In genomic region chrX:135185795-135186443, GRCh38 we compare ENCODE assay signal across 9 cellular contexts. TPM values are rescaled to one million over a fixed set of nuclear protein-coding genes. Genes with fewer than 3 reads are reported as not detected.
DNase-seq lines count a peak whose midpoint lies in the region; ATAC-seq and TF ChIP-seq lines count a peak whose summit lies in the region.
"Had no signal": no experiment of that assay in that cellular context is flagged by ENCODE, and none has a peak within 500 bp of the region (broad histone marks: within the 10 kb centered on the region; RNA-seq: fewer than 3 reads in every experiment).

No MANE protein-coding gene starts in this region.

- H3K9ac ChIP-seq in parathyroid adenoma = no peak overlapping the region

- no peaks in the 10 kb centered on the region for H3K4me1 Mint-ChIP-seq in HFFc6 (ENCODE audit: low read depth)

- H3K4me3 Mint-ChIP-seq in HFFc6 = no peak overlapping the region

- no peak overlapping the region for H3K27ac ChIP-seq in parathyroid adenoma

- no peak for ATAC-seq in GM18873 (IDR thresholded peaks at IDR 0.05; ENCODE audit: low FRiP score, unreplicated experiment)

- H3K27me3 Mint-ChIP-seq in HFFc6 (ENCODE audit: insufficient read depth) = peaks cover 11% of the 10 kb centered on the region

- DNase-seq in AG20443 (ENCODE audit: low spot score) (peak; percentile 65), GM10266 (ENCODE audit: extremely low spot score) (peak; percentile 49), HFFc6 (peak; percentile 51), NCI-H1105 treated with DMSO at 0.1 percent for 48 hours (lab: John Stamatoyannopoulos, UW) (peak; percentile 36), fibroblast of mammary gland (ENCODE audit: low read depth) (peak; percentile 57)
- peak; percentile 10 to 14 for DNase-seq in activated CD4-positive, alpha-beta T cell treated with anti-CD3 and anti-CD28 coated beads for 4 hours

- H3K27ac Mint-ChIP-seq in HFFc6 = no peak overlapping the region

- no peaks in the 10 kb centered on the region for H3K36me3 ChIP-seq in parathyroid adenoma (ENCODE audit: control insufficient read depth, insufficient read depth, low read length)

- no peaks in the 10 kb centered on the region for H3K36me3 Mint-ChIP-seq in HFFc6 (ENCODE audit: low read depth)

- H3K4me1 ChIP-seq in parathyroid adenoma = no peaks in the 10 kb centered on the region

- H3K4me3 ChIP-seq in fibroblast of mammary gland (ENCODE audit: control insufficient read depth, low read depth, low read length) = no peak overlapping the region
- no peak overlapping the region for H3K4me3 ChIP-seq in parathyroid adenoma (ENCODE audit: low read depth, low read length)

- H3K9me3 ChIP-seq in parathyroid adenoma (ENCODE audit: control insufficient read depth, low read length) = no peaks in the 10 kb centered on the region

- no peaks in the 10 kb centered on the region for H3K79me2 ChIP-seq in parathyroid adenoma

- no peak overlapping the region for H2AFZ ChIP-seq in parathyroid adenoma

- no peak overlapping the region for H3K4me2 ChIP-seq in parathyroid adenoma (ENCODE audit: low read length)

- no peaks in the 10 kb centered on the region for H3K9me3 Mint-ChIP-seq in HFFc6

- TF ChIP-seq CTCF in GM10266 (IDR thresholded peaks at IDR 0.05; ENCODE audit: control insufficient read depth, insufficient read depth, low read depth, missing control alignments) = peak; percentile 46
- peak; percentile 72 for TF ChIP-seq CTCF in HFFc6 (IDR thresholded peaks at IDR 0.05)
- TF ChIP-seq CTCF in fibroblast of mammary gland (conservative IDR thresholded peaks at IDR 0.05; ENCODE audit: control insufficient read depth, insufficient read depth, low read depth, low read length) = peak; percentile 52
- peak; percentile 42 for TF ChIP-seq CTCF in parathyroid adenoma (IDR thresholded peaks at IDR 0.05)

- no peaks in the 10 kb centered on the region for H3K27me3 ChIP-seq in parathyroid adenoma (ENCODE audit: control insufficient read depth, insufficient read depth, low read length)

RNA-seq across cellular contexts. Expression of gene CT55, which starts 14.7 kb away (rescaled TPM):
- total RNA-seq in HFFc6 (2021; fragmentation: NEBNext Ultra II Directional; extraction: Animal tissue kit (Norgen Biotek cat#: 25700)) = not detected
- total RNA-seq: skeletal muscle tissue had no signal

Comparison
In these comparisons a context has a peak if more than half of its experiments do, and no peak if none do; other contexts are left out.
1. DNase-seq: peak in every context shown above with its lines; median percentile 65 in AG20443; 57 in fibroblast of mammary gland; 51 in HFFc6; 49 in GM10266; 36 in NCI-H1105 treated with DMSO at 0.1 percent for 48 hours; 12 in activated CD4-positive, alpha-beta T cell treated with anti-CD3 and anti-CD28 coated beads for 4 hours.